ENCODE assay signal across 27 cellular contexts in genomic region chrX:112233164-112233563, GRCh38.
"Had no signal": no experiment of that assay in that cellular context is flagged by ENCODE, and none has a peak within 500 bp of the region (broad histone marks: within the 10 kb centered on the region; RNA-seq: fewer than 3 reads in every experiment).

No MANE protein-coding gene starts in this region.

- H3K4me1 ChIP-seq: esophagus squamous epithelium, left lung, pancreas, right lobe of liver, suprapubic skin, transverse colon, upper lobe of right lung, uterus had no signal

- H3K27me3 Mint-ChIP-seq: effector memory CD8-positive, alpha-beta T cell; naive B cell; natural killer cell treated with Interleukin-12 subunit alpha and Interleukin-12 subunit beta and Interleukin-15 and Interleukin-18, amount 100 ng/mL, for 72 hours; stimulated activated naive CD8-positive, alpha-beta T cell treated with anti-CD3 and anti-CD28 coated beads, Interleukin-15, amount 100 ng/mL, for 72 hours had no signal

- H3K4me3 Mint-ChIP-seq: effector memory CD8-positive, alpha-beta T cell; mesothelial cell of epicardium; naive B cell; natural killer cell treated with Interleukin-12 subunit alpha and Interleukin-12 subunit beta and Interleukin-15 and Interleukin-18, amount 100 ng/mL, for 72 hours; neural crest cell; stimulated activated naive CD8-positive, alpha-beta T cell treated with anti-CD3 and anti-CD28 coated beads, Interleukin-15, amount 100 ng/mL, for 72 hours had no signal

- H3K4me3 ChIP-seq: esophagus squamous epithelium, left lung, mucosa of descending colon, pancreas, right lobe of liver, smooth muscle cell, suprapubic skin, transverse colon, upper lobe of right lung, uterus had no signal

- H3K9me3 Mint-ChIP-seq: effector memory CD8-positive, alpha-beta T cell; mesothelial cell of epicardium; natural killer cell treated with Interleukin-12 subunit alpha and Interleukin-12 subunit beta and Interleukin-15 and Interleukin-18, amount 100 ng/mL, for 72 hours; stimulated activated naive CD8-positive, alpha-beta T cell treated with anti-CD3 and anti-CD28 coated beads, Interleukin-15, amount 100 ng/mL, for 72 hours had no signal

- DNase-seq: cortex of kidney; effector memory CD8-positive, alpha-beta T cell; erythroblast; esophagus squamous epithelium; foreskin melanocyte; left cardiac atrium; left lung; mesenchymal stem cell; mucosa of descending colon; naive B cell; pancreas; right lobe of liver; stimulated activated CD4-positive, alpha-beta T cell treated with anti-CD3 and anti-CD28 coated beads, Interleukin-12 subunit alpha, Interleukin-12 subunit beta, amount 100 ng/mL, for 4 hours; stimulated activated CD4-positive, alpha-beta T cell treated with anti-CD3 and anti-CD28 coated beads, Interleukin-1b, Interleukin-23, amount 100 ng/mL, for 48 hours; stimulated activated CD4-positive, alpha-beta T cell treated with anti-CD3 and anti-CD28 coated beads, Interleukin-4, amount 100 ng/mL, for 1 hour; stimulated activated CD8-positive, alpha-beta memory T cell treated with anti-CD3 and anti-CD28 coated beads, Interleukin-4, amount 100 ng/mL, for 48 hours; stimulated activated naive CD4-positive, alpha-beta T cell; stimulated activated naive CD8-positive, alpha-beta T cell treated with anti-CD3 and anti-CD28 coated beads, Interleukin-15, amount 100 ng/mL, for 72 hours; transverse colon; upper lobe of right lung; uterus had no signal

- H3K9me3 ChIP-seq: esophagus squamous epithelium, left lung, mucosa of descending colon, neutrophil, pancreas, right lobe of liver, suprapubic skin, transverse colon, upper lobe of right lung, uterus had no signal

- H3K27ac Mint-ChIP-seq: effector memory CD8-positive, alpha-beta T cell; mesothelial cell of epicardium; naive B cell; natural killer cell treated with Interleukin-12 subunit alpha and Interleukin-12 subunit beta and Interleukin-15 and Interleukin-18, amount 100 ng/mL, for 72 hours; stimulated activated naive CD8-positive, alpha-beta T cell treated with anti-CD3 and anti-CD28 coated beads, Interleukin-15, amount 100 ng/mL, for 72 hours had no signal

- H3K36me3 ChIP-seq: esophagus squamous epithelium, left lung, neutrophil, pancreas, right lobe of liver, suprapubic skin, transverse colon, upper lobe of right lung, uterus had no signal

- ATAC-seq: effector memory CD8-positive, alpha-beta T cell; left cardiac atrium; left lung; mucosa of descending colon; natural killer cell treated with Interleukin-12 subunit alpha and Interleukin-12 subunit beta and Interleukin-15 and Interleukin-18, amount 100 ng/mL, for 72 hours; pancreas; right lobe of liver; stimulated activated naive CD8-positive, alpha-beta T cell treated with anti-CD3 and anti-CD28 coated beads, Interleukin-15, amount 100 ng/mL, for 72 hours; upper lobe of right lung had no signal

- H3K36me3 Mint-ChIP-seq: mesothelial cell of epicardium; naive B cell; natural killer cell treated with Interleukin-12 subunit alpha and Interleukin-12 subunit beta and Interleukin-15 and Interleukin-18, amount 100 ng/mL, for 72 hours had no signal

- H3K27ac ChIP-seq: esophagus squamous epithelium, left lung, neutrophil, pancreas, right lobe of liver, suprapubic skin, transverse colon, upper lobe of right lung, uterus had no signal

- H3K4me1 Mint-ChIP-seq: mesothelial cell of epicardium; naive B cell; neural crest cell; stimulated activated naive CD8-positive, alpha-beta T cell treated with anti-CD3 and anti-CD28 coated beads, Interleukin-15, amount 100 ng/mL, for 72 hours had no signal

- H3K4me2 ChIP-seq: smooth muscle cell had no signal

- H3K27me3 ChIP-seq: esophagus squamous epithelium, left lung, neutrophil, right lobe of liver, suprapubic skin, transverse colon, upper lobe of right lung, uterus had no signal
